ENCODE assay signal across 8 cellular contexts in genomic region chr7:24980695-24981543, GRCh38. TPM values are rescaled to one million over a fixed set of nuclear protein-coding genes. Genes with fewer than 3 reads are reported as not detected.
A peak's percentile ranks its signal among the peaks of the same experiment; 100 is the strongest.
DNase-seq lines count a peak whose midpoint lies in the region; ATAC-seq and TF ChIP-seq lines count a peak whose summit lies in the region.

No MANE protein-coding gene starts in this region.

- ATAC-seq in GM19463 (IDR thresholded peaks at IDR 0.05; ENCODE audit: unreplicated experiment) (peak; percentile 10), HG03571 (IDR thresholded peaks at IDR 0.05; ENCODE audit: unreplicated experiment) (peak; percentile 13), HG03139 (IDR thresholded peaks at IDR 0.05; ENCODE audit: unreplicated experiment) (no peak)
- peak; percentile 15 to 27 for ATAC-seq in naive thymus-derived CD8-positive, alpha-beta T cell

- peak overlapping the region in 8 of 10 donors; percentile 81 to 96 (median 92) for H3K27ac Mint-ChIP-seq in naive thymus-derived CD8-positive, alpha-beta T cell

- TF ChIP-seq EP300 in esophagus muscularis mucosa (IDR thresholded peaks at IDR 0.05): no peak

- DNase-seq in CD1c-positive myeloid dendritic cell (ENCODE audit: extremely low spot score) (peak; percentile 18), esophagus muscularis mucosa (ENCODE audit: extremely low spot score) (no peak), vagina (ENCODE audit: extremely low spot score in 2 of 2) (peak in 1 of 2 donors; percentile 92)
- DNase-seq in activated CD4-positive, CD25-positive, alpha-beta regulatory T cell treated with anti-CD3 and anti-CD28 coated beads, Interleukin-2, amount 50 U/mL, for 72 hours: peak; percentile 40
- peak in 3 of 10 donors; percentile 22 to 60 (median 38) for DNase-seq in naive thymus-derived CD8-positive, alpha-beta T cell

- H3K27me3 Mint-ChIP-seq in naive thymus-derived CD8-positive, alpha-beta T cell: no peaks in the 10 kb centered on the region

- peak overlapping the region; percentile 89 to 93 (median 92) for H3K27ac ChIP-seq in esophagus muscularis mucosa (replicated peaks in 1 of 4)
- peak overlapping the region; percentile 97 for H3K27ac ChIP-seq in vagina

- H3K4me3 Mint-ChIP-seq in naive thymus-derived CD8-positive, alpha-beta T cell: peak overlapping the region; percentile 93 to 98 (median 97)

- H3K4me1 Mint-ChIP-seq in naive thymus-derived CD8-positive, alpha-beta T cell: peaks cover 27 to 53% (median 47%) of the 10 kb centered on the region in 4 donors

- peaks cover 13 to 29% (median 20%) of the 10 kb centered on the region in 4 donors for H3K4me1 ChIP-seq in esophagus muscularis mucosa
- peaks cover 23% of the 10 kb centered on the region for H3K4me1 ChIP-seq in vagina

- no peak for TF ChIP-seq CTCF in esophagus muscularis mucosa (IDR thresholded peaks at IDR 0.05)
- no peak for TF ChIP-seq CTCF in vagina (IDR thresholded peaks at IDR 0.05)

- no peaks in the 10 kb centered on the region for H3K9me3 Mint-ChIP-seq in naive thymus-derived CD8-positive, alpha-beta T cell

- POLR2A ChIA-PET in naive thymus-derived CD8-positive, alpha-beta T cell (lab: Charles Lee): interaction anchor here (0.6 to 3.9 kb wide), 10 partner anchors 9 to 1369 kb away, joined by 3 to 27 read pairs (median 4); no protein-coding TSS in a partner anchor

- WGBS in esophagus muscularis mucosa: 12% methylated on average over 29 of the region's 37 CpGs

- H3K9me3 ChIP-seq in esophagus muscularis mucosa (no peaks in the 10 kb centered on the region), vagina (no peaks in the 10 kb centered on the region)

- H3K27me3 ChIP-seq in esophagus muscularis mucosa (no peaks in the 10 kb centered on the region), vagina (no peaks in the 10 kb centered on the region)

- no peaks in the 10 kb centered on the region for H3K36me3 Mint-ChIP-seq in naive thymus-derived CD8-positive, alpha-beta T cell

- intact Hi-C loops in esophagus muscularis mucosa (cut with DNase I) (loop anchor here (5.0 kb wide), 2 partner anchors 86 to 154 kb away; no protein-coding TSS in a partner anchor), vagina (cut with DNase I) (no loop called here)

- H3K4me3 ChIP-seq in esophagus muscularis mucosa: peak overlapping the region; percentile 75 to 85 (median 78)
- peak overlapping the region; percentile 59 to 89 for H3K4me3 ChIP-seq in vagina

- no peak for TF ChIP-seq POLR2A in esophagus muscularis mucosa (IDR thresholded peaks at IDR 0.05; ENCODE audit: low read depth)
- TF ChIP-seq POLR2A in vagina (IDR thresholded peaks at IDR 0.05): no peak

- H3K36me3 ChIP-seq in esophagus muscularis mucosa (no peaks in the 10 kb centered on the region), vagina (no peaks in the 10 kb centered on the region)

RNA-seq across cellular contexts. Expression of gene OSBPL3, which starts 0.9 kb away (rescaled TPM):
- total RNA-seq in esophagus muscularis mucosa: 1 to 10 TPM; 2.6 to 4.6 (median 3.3) TPM
- total RNA-seq in naive thymus-derived CD8-positive, alpha-beta T cell: 10 to 100 TPM; 21.3 to 28.4 TPM
- 1 to 10 TPM; 3.4 to 5.3 (median 5.0) TPM for polyA plus RNA-seq in naive thymus-derived CD8-positive, alpha-beta T cell
- 59.2 TPM for total RNA-seq in vagina

Comparison
In these comparisons a context has a peak if more than half of its experiments do, and no peak if none do; other contexts are left out.
1. RNA of gene OSBPL3, which starts 0.9 kb away (total RNA-seq): 59.2 TPM in vagina (single experiment) and 21.3 to 28.4 TPM in naive thymus-derived CD8-positive, alpha-beta T cell; 2.6 to 4.6 TPM in esophagus muscularis mucosa; every median in the first group is over 4 times any median in the second.